21 cellular contexts compared by ENCODE assay signal in genomic region chr14:64772394-64772950, GRCh38.
DNase-seq lines count a peak whose midpoint lies in the region; ATAC-seq, FAIRE-seq and TF ChIP-seq lines count a peak whose summit lies in the region.
"Had no signal": no experiment of that assay in that cellular context is flagged by ENCODE, and none has a peak within 500 bp of the region (broad histone marks: within the 10 kb centered on the region; RNA-seq: fewer than 3 reads in every experiment).

No MANE protein-coding gene starts in this region.

- H3K4me1 ChIP-seq in RWPE2 (ENCODE audit: insufficient read depth, poor library complexity, severe bottlenecking) (no peaks in the 10 kb centered on the region), keratinocyte (ENCODE audit: control insufficient read depth, extremely low read depth, insufficient read depth, low read length) (no peaks in the 10 kb centered on the region)
- H3K4me1 ChIP-seq: body of pancreas, left lung had no signal

- no peak overlapping the region for H3K9ac ChIP-seq in keratinocyte (ENCODE audit: control insufficient read depth, extremely low read depth, insufficient read depth, low read length)

- dilution Hi-C loops in keratinocyte (cut with MboI; ENCODE audit: extremely low pct_ligation_motif_present, low sequenced_read_pairs), result no loop called here

- DNase-seq in GM13977 (ENCODE audit: low spot score) (no peak), RWPE2 (ENCODE audit: low spot score) (peak; percentile 72), keratinocyte (ENCODE audit: low read depth, low spot score) (no peak), NCI-H1105 (lab: John Stamatoyannopoulos, UW) (no peak), DMS153 treated with DMSO at 0.1 percent for 48 hours (lab: John Stamatoyannopoulos, UW; ENCODE audit: unreplicated experiment) (no peak)
- DNase-seq: activated CD4-positive, alpha-beta T cell treated with anti-CD3 and anti-CD28 coated beads, Interleukin-2, amount 10 ng/mL, durations not matched to agents 24 days and 14 days; body of pancreas; CD4-positive, alpha-beta memory T cell; DMS79 treated with DMSO at 0.1 percent for 48 hours; Kasumi-1; NCI-H1105 treated with DMSO at 0.1 percent for 48 hours; NCI-H2171; NCI-H524 treated with DMSO at 0.1 percent for 48 hours; SIG-M5; stimulated activated CD4-positive, alpha-beta T cell treated with anti-CD3 and anti-CD28 coated beads, Interleukin-2, amount 100 ng/mL, for 24 hours; stimulated activated naive B cell treated with anti-CD40 and anti-IgM and Interleukin-4, amounts not matched to agents 10 μg/mL and 1 μg/mL and 100 μg/mL, for 72 hours; T-helper 1 cell had no signal

- H2AFZ ChIP-seq in keratinocyte (ENCODE audit: control insufficient read depth, low read length), result no peak overlapping the region

- H3K36me3 ChIP-seq in RWPE2 (ENCODE audit: low read depth) (no peaks in the 10 kb centered on the region), keratinocyte (ENCODE audit: control insufficient read depth in 2 of 2, extremely low read depth in 1 of 2, insufficient read depth in 2 of 2, low read length in 2 of 2) (no peaks in the 10 kb centered on the region)
- H3K36me3 ChIP-seq: left lung, thoracic aorta had no signal

- no peaks in the 10 kb centered on the region for H3K79me2 ChIP-seq in keratinocyte (ENCODE audit: control insufficient read depth, insufficient read depth, low read length)

- in situ Hi-C loops in GM13977 (cut with MboI; ENCODE audit: low pct_unique_long_range_greater_than_20kb, low sequenced_read_pairs, unreplicated experiment), result no loop called here

- H3K27ac ChIP-seq in C4-2B (no peak overlapping the region), RWPE2 (ENCODE audit: poor library complexity, severe bottlenecking) (no peak overlapping the region), keratinocyte (ENCODE audit: control insufficient read depth, insufficient read depth, low read length) (no peak overlapping the region)
- H3K27ac ChIP-seq: body of pancreas, left lung, thoracic aorta had no signal

- H3K9me3 ChIP-seq in RWPE2 (ENCODE audit: severe bottlenecking), result no peaks in the 10 kb centered on the region
- H3K9me3 ChIP-seq in keratinocyte (ENCODE audit: control insufficient read depth, low read depth, low read length), result no peaks in the 10 kb centered on the region
- H3K9me3 ChIP-seq: body of pancreas, left lung, thoracic aorta had no signal

- H3K27me3 ChIP-seq in RWPE2 (ENCODE audit: insufficient read depth, poor library complexity, severe bottlenecking) (no peaks in the 10 kb centered on the region), keratinocyte (ENCODE audit: control insufficient read depth, extremely low read depth, insufficient read depth, low read length) (peaks cover 10% of the 10 kb centered on the region)
- H3K27me3 ChIP-seq: body of pancreas, left lung had no signal

- FAIRE-seq in keratinocyte (lab: Jason Lieb, UNC), result no peak

- no peaks in the 10 kb centered on the region for H4K20me1 ChIP-seq in keratinocyte (ENCODE audit: control insufficient read depth, extremely low read depth, insufficient read depth, low read length)

- no peak overlapping the region for H3K4me3 ChIP-seq in RWPE2 (ENCODE audit: severe bottlenecking)
- H3K4me3 ChIP-seq in keratinocyte (ENCODE audit: control insufficient read depth in 2 of 3, extremely low read depth in 1 of 3, insufficient read depth in 2 of 3, low read depth in 1 of 3, low read length in 3 of 3), result no peak overlapping the region
- H3K4me3 ChIP-seq: body of pancreas, left lung, thoracic aorta had no signal

- no peaks in the 10 kb centered on the region for H3K9me1 ChIP-seq in keratinocyte (ENCODE audit: control insufficient read depth, extremely low read depth, insufficient read depth, low read length)

- TF ChIP-seq CTCF in C4-2B (conservative IDR thresholded peaks at IDR 0.05) (peak; percentile 59), GM13977 (IDR thresholded peaks at IDR 0.05; ENCODE audit: extremely low read depth, insufficient read depth, missing control alignments) (peak; percentile 16), RWPE2 (IDR thresholded peaks at IDR 0.05; ENCODE audit: poor library complexity, severe bottlenecking) (no peak), keratinocyte (optimal IDR thresholded peaks at IDR 0.05 in 1 of 3, IDR thresholded peaks at IDR 0.05 in 1 of 3, conservative IDR thresholded peaks at IDR 0.05 in 1 of 3; ENCODE audit: extremely low read depth in 1 of 3, insufficient read depth in 2 of 3, low read length in 3 of 3) (peak in 2 of 3 experiments; percentile 14 to 34)

- H3K4me2 ChIP-seq in keratinocyte (ENCODE audit: control insufficient read depth, extremely low read depth, insufficient read depth, low read depth, low read length), result no peak overlapping the region

- ATAC-seq in RWPE2 (ENCODE audit: low read depth), result no peak
- ATAC-seq in HG02981 (IDR thresholded peaks at IDR 0.05; ENCODE audit: unreplicated experiment), result no peak
- ATAC-seq: body of pancreas; left lung; stimulated activated naive B cell treated with anti-CD40 and anti-IgM and Interleukin-4, amounts not matched to agents 10 μg/mL and 1 μg/mL and 100 μg/mL, for 72 hours had no signal
